ENCODE assay signal across 8 cellular contexts in genomic region chr19:58476498-58477015, GRCh38. TPM values are rescaled to one million over a fixed set of nuclear protein-coding genes. Genes with fewer than 3 reads are reported as not detected.
DNase-seq lines count a peak whose midpoint lies in the region; ATAC-seq and TF ChIP-seq lines count a peak whose summit lies in the region.

No MANE protein-coding gene starts in this region.

- in situ Hi-C loops in brain microvascular endothelial cell (cut with HindIII; ENCODE audit: low pct_ligation_motif_present, low sequenced_read_pairs), result no loop called here

- peak overlapping the region; percentile 89 for H3K4me3 ChIP-seq in LNCaP clone FGC (ENCODE audit: low read depth, low read length)
- H3K4me3 ChIP-seq in brain microvascular endothelial cell (ENCODE audit: low read depth, low read length), result peak overlapping the region; percentile 67

- DNase-seq in GM03348 (ENCODE audit: low spot score) (peak; percentile 39), LNCaP clone FGC (ENCODE audit: low read depth) (no peak), brain microvascular endothelial cell (no peak), GM20000 (ENCODE audit: low spot score) (no peak)

- ATAC-seq in GM21423 (IDR thresholded peaks at IDR 0.05; ENCODE audit: unreplicated experiment), result no peak
- ATAC-seq in activated CD4-positive, CD25-positive, alpha-beta regulatory T cell treated with anti-CD3 and anti-CD28 coated beads, Interleukin-2, amount 50 U/mL, for 24 hours, result no peak

- TF ChIP-seq CTCF in LNCaP clone FGC (IDR thresholded peaks at IDR 0.05; ENCODE audit: control insufficient read depth, extremely low read depth, insufficient read depth), result no peak
- TF ChIP-seq CTCF in brain microvascular endothelial cell (IDR thresholded peaks at IDR 0.05; ENCODE audit: low read depth, low read length, missing control alignments), result no peak
- TF ChIP-seq CTCF in GM20000 (IDR thresholded peaks at IDR 0.05; ENCODE audit: extremely low read depth, missing control alignments), result no peak

- H3K27ac ChIP-seq in brain microvascular endothelial cell (peak overlapping the region; percentile 90), layer of hippocampus (ENCODE audit: low read depth, low read length) (peak overlapping the region; percentile 96), temporal lobe (ENCODE audit: low read depth, low read length) (peak overlapping the region; percentile 95)

- H3K36me3 ChIP-seq in brain microvascular endothelial cell (replicated peaks), result peaks cover 14% of the 10 kb centered on the region

- H3K27me3 ChIP-seq in brain microvascular endothelial cell (replicated peaks), result no peaks in the 10 kb centered on the region
- no peaks in the 10 kb centered on the region for H3K27me3 ChIP-seq in layer of hippocampus (ENCODE audit: control insufficient read depth, insufficient read depth, low read length)

RNA-seq across cellular contexts. Expression of gene ZNF446, which starts 0.4 kb away (rescaled TPM):
- 9.6 TPM for total RNA-seq in temporal lobe

RNA-seq across cellular contexts. Expression of gene ZNF324, which starts 9.7 kb away (rescaled TPM):
- 24.1 TPM for total RNA-seq in temporal lobe

RNA-seq across cellular contexts. Expression of gene ZNF324B, which starts 25.1 kb away (rescaled TPM):
- 14.0 TPM for total RNA-seq in temporal lobe

RNA-seq across cellular contexts. Expression of gene SLC27A5, which starts 35.2 kb away (rescaled TPM):
- total RNA-seq in temporal lobe, result 6.1 TPM

RNA-seq across cellular contexts. Expression of gene ZNF132, which starts 36.6 kb away (rescaled TPM):
- 7.1 TPM for total RNA-seq in temporal lobe
